ENCODE assay signal across 13 cellular contexts in the genomic region with DNA sequence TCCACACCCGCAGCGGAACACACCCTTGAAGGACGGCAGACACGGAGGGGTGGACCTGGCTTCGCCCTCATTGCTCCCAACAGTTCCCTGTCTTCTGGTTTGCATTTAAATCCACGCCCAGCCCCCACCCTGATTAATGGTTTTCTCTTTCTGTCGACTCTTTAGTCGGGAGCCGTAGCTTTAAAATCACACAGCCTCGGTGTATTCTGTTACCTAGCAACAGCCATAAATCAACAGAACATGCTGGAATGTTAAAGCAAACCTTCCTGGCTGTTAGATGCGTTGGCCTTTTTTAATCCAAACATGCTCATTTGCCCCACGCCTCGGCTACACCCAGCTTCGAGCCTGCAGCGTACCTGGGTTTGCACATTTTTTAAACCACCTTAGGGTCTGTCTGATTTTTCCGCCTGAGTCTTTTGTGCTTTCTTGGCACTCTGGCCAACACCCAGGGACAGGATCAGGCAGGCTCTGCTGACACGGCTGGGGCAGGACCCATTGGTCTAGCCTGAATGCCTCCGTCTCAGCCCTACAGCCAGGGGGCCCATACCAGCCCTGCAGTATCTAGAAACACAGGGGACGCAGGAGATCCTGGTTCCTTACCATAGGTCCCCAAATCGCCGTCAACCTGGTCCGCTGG. TPM values are rescaled to one million over a fixed set of nuclear protein-coding genes. Genes with fewer than 3 reads are reported as not detected.
A peak's percentile ranks its signal among the peaks of the same experiment; 100 is the strongest.
DNase-seq lines count a peak whose midpoint lies in the region; ATAC-seq, FAIRE-seq and TF ChIP-seq lines count a peak whose summit lies in the region.
"Had no signal": no experiment of that assay in that cellular context is flagged by ENCODE, and none has a peak within 500 bp of the region (broad histone marks: within the 10 kb centered on the region; RNA-seq: fewer than 3 reads in every experiment).

No MANE protein-coding gene starts in this region.

- no peaks in the 10 kb centered on the region for H3K9me3 ChIP-seq in right atrium auricular region

- H3K4me3 ChIP-seq in right atrium auricular region, result no peak overlapping the region
- H3K4me3 ChIP-seq in bronchial epithelial cell (ENCODE audit: low read depth, low read length), result no peak overlapping the region
- H3K4me3 ChIP-seq: BLaER1 had no signal

- peaks cover 0 to 5% of the 10 kb centered on the region in 2 donors for H3K4me1 ChIP-seq in right atrium auricular region
- H3K4me1 ChIP-seq: BLaER1 had no signal

- H3K27me3 ChIP-seq in right atrium auricular region (no peaks in the 10 kb centered on the region), bronchial epithelial cell (ENCODE audit: control insufficient read depth, insufficient read depth, low read length) (no peaks in the 10 kb centered on the region)
- H3K27me3 ChIP-seq: BLaER1 had no signal

- H3K36me3 ChIP-seq in right atrium auricular region (no peaks in the 10 kb centered on the region), bronchial epithelial cell (ENCODE audit: control insufficient read depth, insufficient read depth, low read length) (no peaks in the 10 kb centered on the region)
- H3K36me3 ChIP-seq: BLaER1 had no signal

- TF ChIP-seq CTCF in right atrium auricular region (IDR thresholded peaks at IDR 0.05) (no peak), bronchial epithelial cell (IDR thresholded peaks at IDR 0.05; ENCODE audit: insufficient read depth, low read length, severe bottlenecking) (no peak)

- H3K27ac ChIP-seq in right atrium auricular region, result no peak overlapping the region
- H3K27ac ChIP-seq: BLaER1 had no signal

- FAIRE-seq in bronchial epithelial cell (lab: Jason Lieb, UNC), result no peak

- DNase-seq in Right ventricle myocardium inferior (ENCODE audit: missing footprints) (no peak), right atrium auricular region (ENCODE audit: low spot score) (no peak), bronchial epithelial cell (ENCODE audit: low read depth) (peak; percentile 64), islet precursor cell (peak; percentile 52), ureter (ENCODE audit: low spot score) (peak; percentile 45)
- DNase-seq: immature natural killer cell, Kasumi-1 had no signal

- ATAC-seq in Right ventricle myocardium inferior, result peak; percentile 17
- ATAC-seq in GM19351 (IDR thresholded peaks at IDR 0.05; ENCODE audit: unreplicated experiment), result no peak
- no peak for ATAC-seq in HG02885 (IDR thresholded peaks at IDR 0.05; ENCODE audit: poor library complexity, unreplicated experiment)
- ATAC-seq in GM19455 (IDR thresholded peaks at IDR 0.05; ENCODE audit: unreplicated experiment), result no peak
- ATAC-seq: activated T-helper 17 cell treated with anti-CD3 and anti-CD28 coated beads, Interleukin-2, amount 50 U/mL, for 72 hours had no signal

- intact Hi-C loops in Right ventricle myocardium inferior (cut with DNase I), result no loop called here

RNA-seq across cellular contexts. Expression of gene PPP2R2C, which starts 21.4 kb away (rescaled TPM):
- total RNA-seq in Right ventricle myocardium inferior (12.3 TPM), right atrium auricular region (1 to 10 TPM; 4.6 to 5.7 TPM), bronchial epithelial cell (1.1 and 3.1 TPM in 2 replicates), ureter (2.8 TPM)
- total RNA-seq: activated T-helper 17 cell treated with anti-CD3 and anti-CD28 coated beads, Interleukin-2, amount 50 U/mL, for 72 hours; pulmonary artery endothelial cell had no signal

Comparison
In these comparisons a context has a peak if more than half of its experiments do, and no peak if none do; other contexts are left out.
1. DNase-seq: peak in bronchial epithelial cell (single experiment), islet precursor cell (single experiment) and ureter (single experiment); none in Right ventricle myocardium inferior (single experiment) and right atrium auricular region (single experiment).